12 cellular contexts compared by ENCODE assay signal in genomic region chr20:12053348-12053747, GRCh38.
DNase-seq lines count a peak whose midpoint lies in the region; ATAC-seq, FAIRE-seq and TF ChIP-seq lines count a peak whose summit lies in the region.
"Had no signal": no experiment of that assay in that cellular context is flagged by ENCODE, and none has a peak within 500 bp of the region (broad histone marks: within the 10 kb centered on the region; RNA-seq: fewer than 3 reads in every experiment).

No MANE protein-coding gene starts in this region.

- intact Hi-C loops in activated CD8-positive, alpha-beta T cell treated with anti-CD3 and anti-CD28 coated beads for 36 hours (cut with micrococcal nuclease): no loop called here
- intact Hi-C loops in upper lobe of right lung (cut with DNase I): no loop called here

- H3K4me1 Mint-ChIP-seq in activated CD8-positive, alpha-beta T cell treated with anti-CD3 and anti-CD28 coated beads for 36 hours (ENCODE audit: low read depth): peaks cover 7% of the 10 kb centered on the region
- peaks cover 10% of the 10 kb centered on the region for H3K4me1 Mint-ChIP-seq in activated CD8-positive, alpha-beta T cell treated with anti-CD3 and anti-CD28 coated beads, Interleukin-2, amount 10 ng/mL, durations not matched to agents 7 days and 5 days (ENCODE audit: low read depth)
- H3K4me1 Mint-ChIP-seq: nephron had no signal

- H3K27me3 Mint-ChIP-seq in activated CD8-positive, alpha-beta T cell treated with anti-CD3 and anti-CD28 coated beads for 36 hours: no peaks in the 10 kb centered on the region
- no peaks in the 10 kb centered on the region for H3K27me3 Mint-ChIP-seq in activated CD8-positive, alpha-beta T cell treated with anti-CD3 and anti-CD28 coated beads, Interleukin-2, amount 10 ng/mL, durations not matched to agents 7 days and 5 days (ENCODE audit: low read depth)

- H3K4me3 ChIP-seq in fibroblast of mammary gland (ENCODE audit: control insufficient read depth, low read depth, low read length) (no peak overlapping the region), upper lobe of right lung (no peak overlapping the region)
- H3K4me3 ChIP-seq: A549 had no signal

- no peaks in the 10 kb centered on the region for H3K36me3 ChIP-seq in upper lobe of right lung

- H3K9me3 Mint-ChIP-seq in activated CD8-positive, alpha-beta T cell treated with anti-CD3 and anti-CD28 coated beads for 36 hours: peaks cover 4% of the 10 kb centered on the region
- no peaks in the 10 kb centered on the region for H3K9me3 Mint-ChIP-seq in activated CD8-positive, alpha-beta T cell treated with anti-CD3 and anti-CD28 coated beads, Interleukin-2, amount 10 ng/mL, durations not matched to agents 7 days and 5 days (ENCODE audit: insufficient read depth)
- H3K9me3 Mint-ChIP-seq: nephron had no signal

- H3K36me3 Mint-ChIP-seq in activated CD8-positive, alpha-beta T cell treated with anti-CD3 and anti-CD28 coated beads for 36 hours (ENCODE audit: low read depth): no peaks in the 10 kb centered on the region
- H3K36me3 Mint-ChIP-seq in activated CD8-positive, alpha-beta T cell treated with anti-CD3 and anti-CD28 coated beads, Interleukin-2, amount 10 ng/mL, durations not matched to agents 7 days and 5 days (ENCODE audit: low read depth): no peaks in the 10 kb centered on the region

- no peak overlapping the region for H3K27ac Mint-ChIP-seq in activated CD8-positive, alpha-beta T cell treated with anti-CD3 and anti-CD28 coated beads for 36 hours
- H3K27ac Mint-ChIP-seq in activated CD8-positive, alpha-beta T cell treated with anti-CD3 and anti-CD28 coated beads, Interleukin-2, amount 10 ng/mL, durations not matched to agents 7 days and 5 days: no peak overlapping the region
- H3K27ac Mint-ChIP-seq: nephron had no signal

- ATAC-seq in activated CD8-positive, alpha-beta T cell treated with anti-CD3 and anti-CD28 coated beads for 36 hours: no peak
- ATAC-seq in activated CD8-positive, alpha-beta T cell treated with anti-CD3 and anti-CD28 coated beads, Interleukin-2, amount 10 ng/mL, durations not matched to agents 7 days and 5 days: no peak
- peak; percentile 64 for ATAC-seq in upper lobe of right lung
- ATAC-seq: A549 had no signal

- FAIRE-seq in GM19239 (lab: Jason Lieb, UNC): no peak
- FAIRE-seq: A549 had no signal

- H3K4me1 ChIP-seq in upper lobe of right lung: peaks cover 2% of the 10 kb centered on the region
- H3K4me1 ChIP-seq: A549 had no signal

- TF ChIP-seq CTCF in activated CD8-positive, alpha-beta T cell treated with anti-CD3 and anti-CD28 coated beads for 36 hours (IDR thresholded peaks at IDR 0.05): no peak
- TF ChIP-seq CTCF in fibroblast of mammary gland (conservative IDR thresholded peaks at IDR 0.05; ENCODE audit: control insufficient read depth, insufficient read depth, low read depth, low read length): no peak
- TF ChIP-seq CTCF in upper lobe of right lung (IDR thresholded peaks at IDR 0.05): no peak

- peak; percentile 2 for DNase-seq in activated CD8-positive, alpha-beta T cell treated with anti-CD3 and anti-CD28 coated beads for 36 hours
- no peak for DNase-seq in activated CD8-positive, alpha-beta T cell treated with anti-CD3 and anti-CD28 coated beads, Interleukin-2, amount 10 ng/mL, durations not matched to agents 7 days and 5 days
- DNase-seq in RPMI8226 (peak; percentile 14), fibroblast of mammary gland (ENCODE audit: low read depth) (peak; percentile 35), upper lobe of right lung (no peak), ecto neural progenitor cell (ENCODE audit: low spot score) (no peak), GM19239 (ENCODE audit: insufficient read length, low spot score) (no peak), NCI-H1694 (lab: John Stamatoyannopoulos, UW) (no peak)
- DNase-seq: NCI-H1436, SK-N-SH had no signal

- no peak overlapping the region for H3K27ac ChIP-seq in upper lobe of right lung
- H3K27ac ChIP-seq: A549 had no signal

- POLR2A ChIA-PET in activated CD8-positive, alpha-beta T cell treated with anti-CD3 and anti-CD28 coated beads for 36 hours (lab: Charles Lee): no interaction called here
- POLR2A ChIA-PET in activated CD8-positive, alpha-beta T cell treated with anti-CD3 and anti-CD28 coated beads, Interleukin-2, amount 10 ng/mL, durations not matched to agents 7 days and 5 days (lab: Charles Lee): no interaction called here

- H3K9me3 ChIP-seq in upper lobe of right lung: no peaks in the 10 kb centered on the region
- H3K9me3 ChIP-seq: SK-N-SH had no signal

- CTCF ChIA-PET in activated CD8-positive, alpha-beta T cell treated with anti-CD3 and anti-CD28 coated beads for 36 hours (lab: Charles Lee): no interaction called here
- CTCF ChIA-PET in activated CD8-positive, alpha-beta T cell treated with anti-CD3 and anti-CD28 coated beads, Interleukin-2, amount 10 ng/mL, durations not matched to agents 7 days and 5 days (lab: Charles Lee): no interaction called here

- no peak overlapping the region for H3K4me3 Mint-ChIP-seq in activated CD8-positive, alpha-beta T cell treated with anti-CD3 and anti-CD28 coated beads for 36 hours
- no peak overlapping the region for H3K4me3 Mint-ChIP-seq in activated CD8-positive, alpha-beta T cell treated with anti-CD3 and anti-CD28 coated beads, Interleukin-2, amount 10 ng/mL, durations not matched to agents 7 days and 5 days
- H3K4me3 Mint-ChIP-seq: nephron had no signal

- H3K27me3 ChIP-seq in upper lobe of right lung: no peaks in the 10 kb centered on the region

Comparison
In these comparisons a context has a peak if more than half of its experiments do, and no peak if none do; other contexts are left out.
1. DNase-seq: peak in activated CD8-positive, alpha-beta T cell treated with anti-CD3 and anti-CD28 coated beads for 36 hours (single experiment), RPMI8226 (single experiment) and fibroblast of mammary gland (single experiment); none in activated CD8-positive, alpha-beta T cell treated with anti-CD3 and anti-CD28 coated beads, Interleukin-2, amount 10 ng/mL, durations not matched to agents 7 days and 5 days (single experiment), upper lobe of right lung (single experiment), ecto neural progenitor cell (single experiment), GM19239 (single experiment) and NCI-H1694 (single experiment).